1 cellular context compared by ENCODE assay signal in the genomic region with DNA sequence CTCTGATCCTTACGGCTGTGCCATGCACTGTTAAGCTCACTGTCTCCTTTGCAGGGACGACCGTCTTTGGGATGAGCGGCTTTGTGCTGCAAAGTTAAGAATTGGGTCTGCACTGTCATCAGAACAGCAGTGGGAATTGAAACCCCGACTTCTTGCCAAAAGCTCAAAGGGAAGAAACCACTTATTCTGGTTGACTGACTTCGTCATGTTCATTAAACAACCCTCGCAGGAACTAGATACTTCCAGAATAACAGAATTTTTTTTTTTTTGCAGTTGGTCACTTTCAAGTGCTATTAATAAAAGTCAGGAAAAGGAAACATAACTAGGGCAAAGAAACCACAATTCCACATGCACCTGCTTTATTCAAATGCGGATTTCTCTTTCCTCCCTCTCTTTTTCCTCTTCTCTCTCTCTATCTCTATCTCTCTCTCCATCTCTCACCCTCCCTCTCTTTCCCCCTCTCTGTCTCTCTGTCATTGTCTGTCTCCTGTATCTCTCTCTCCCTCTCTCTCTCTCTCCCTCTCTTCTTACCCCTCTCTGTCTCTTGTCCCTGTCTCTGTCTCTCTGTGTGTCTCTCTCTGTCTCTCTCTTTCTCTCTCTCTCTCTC.
TF ChIP-seq lines count a peak whose summit lies in the region.

No MANE protein-coding gene starts in this region.

TF ChIP-seq in GM12878, 131 proteins besides CTCF, POLR2A, EP300 and RAD21 (continued from another document and continues in another):
- peak; percentile 84 for TF ChIP-seq MLLT1 (IDR thresholded peaks at IDR 0.05)
- no peak for TF ChIP-seq NFYA (IDR thresholded peaks at IDR 0.05; ENCODE audit: borderline replicate concordance, low read depth, low read length)
- peak; percentile 87; the same call in 1 of the 2 replicates for TF ChIP-seq ZNF217 (IDR thresholded peaks at IDR 0.05)
- TF ChIP-seq MYB (IDR thresholded peaks at IDR 0.05; ENCODE audit: borderline replicate concordance, low read depth, low read length), result peak; percentile 65; the same call in 1 of the 2 replicates
- TF ChIP-seq ZNF592 (IDR thresholded peaks at IDR 0.05), result no peak
- peak; percentile 91 for TF ChIP-seq ZNF384 (IDR thresholded peaks at IDR 0.05; ENCODE audit: borderline replicate concordance, low read depth, low read length)
- no peak for TF ChIP-seq TAF1 (IDR thresholded peaks at IDR 0.05; ENCODE audit: borderline replicate concordance, low read depth, low read length)
- TF ChIP-seq ATF2 (IDR thresholded peaks at IDR 0.05; ENCODE audit: low read length), result peak; percentile 51; the same call in 1 of the 2 replicates
- TF ChIP-seq CHD4 (IDR thresholded peaks at IDR 0.05), result no peak
- TF ChIP-seq NFXL1 (IDR thresholded peaks at IDR 0.05; ENCODE audit: borderline replicate concordance), result no peak
- peak; percentile 93 for TF ChIP-seq HDGF (IDR thresholded peaks at IDR 0.05)
- TF ChIP-seq, protein P1, sequence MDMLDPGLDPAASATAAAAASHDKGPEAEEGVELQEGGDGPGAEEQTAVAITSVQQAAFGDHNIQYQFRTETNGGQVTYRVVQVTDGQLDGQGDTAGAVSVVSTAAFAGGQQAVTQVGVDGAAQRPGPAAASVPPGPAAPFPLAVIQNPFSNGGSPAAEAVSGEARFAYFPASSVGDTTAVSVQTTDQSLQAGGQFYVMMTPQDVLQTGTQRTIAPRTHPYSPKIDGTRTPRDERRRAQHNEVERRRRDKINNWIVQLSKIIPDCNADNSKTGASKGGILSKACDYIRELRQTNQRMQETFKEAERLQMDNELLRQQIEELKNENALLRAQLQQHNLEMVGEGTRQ (IDR thresholded peaks at IDR 0.05; ENCODE audit: borderline replicate concordance, low read depth, low read length), result no peak
- TF ChIP-seq E2F4 (IDR thresholded peaks at IDR 0.05; ENCODE audit: low read depth, low read length), result no peak
- no peak for TF ChIP-seq RCOR1 (conservative IDR thresholded peaks at IDR 0.05; ENCODE audit: low read depth, low read length)
- no peak for TF ChIP-seq ATF3 (IDR thresholded peaks at IDR 0.05; ENCODE audit: borderline replicate concordance, extremely low read depth, low read depth, low read length)
- TF ChIP-seq RB1 (IDR thresholded peaks at IDR 0.05; ENCODE audit: borderline replicate concordance), result no peak
- peak; percentile 27; the same call in 1 of the 2 replicates for TF ChIP-seq TCF7 (IDR thresholded peaks at IDR 0.05; ENCODE audit: borderline replicate concordance)
- TF ChIP-seq, protein P2, sequence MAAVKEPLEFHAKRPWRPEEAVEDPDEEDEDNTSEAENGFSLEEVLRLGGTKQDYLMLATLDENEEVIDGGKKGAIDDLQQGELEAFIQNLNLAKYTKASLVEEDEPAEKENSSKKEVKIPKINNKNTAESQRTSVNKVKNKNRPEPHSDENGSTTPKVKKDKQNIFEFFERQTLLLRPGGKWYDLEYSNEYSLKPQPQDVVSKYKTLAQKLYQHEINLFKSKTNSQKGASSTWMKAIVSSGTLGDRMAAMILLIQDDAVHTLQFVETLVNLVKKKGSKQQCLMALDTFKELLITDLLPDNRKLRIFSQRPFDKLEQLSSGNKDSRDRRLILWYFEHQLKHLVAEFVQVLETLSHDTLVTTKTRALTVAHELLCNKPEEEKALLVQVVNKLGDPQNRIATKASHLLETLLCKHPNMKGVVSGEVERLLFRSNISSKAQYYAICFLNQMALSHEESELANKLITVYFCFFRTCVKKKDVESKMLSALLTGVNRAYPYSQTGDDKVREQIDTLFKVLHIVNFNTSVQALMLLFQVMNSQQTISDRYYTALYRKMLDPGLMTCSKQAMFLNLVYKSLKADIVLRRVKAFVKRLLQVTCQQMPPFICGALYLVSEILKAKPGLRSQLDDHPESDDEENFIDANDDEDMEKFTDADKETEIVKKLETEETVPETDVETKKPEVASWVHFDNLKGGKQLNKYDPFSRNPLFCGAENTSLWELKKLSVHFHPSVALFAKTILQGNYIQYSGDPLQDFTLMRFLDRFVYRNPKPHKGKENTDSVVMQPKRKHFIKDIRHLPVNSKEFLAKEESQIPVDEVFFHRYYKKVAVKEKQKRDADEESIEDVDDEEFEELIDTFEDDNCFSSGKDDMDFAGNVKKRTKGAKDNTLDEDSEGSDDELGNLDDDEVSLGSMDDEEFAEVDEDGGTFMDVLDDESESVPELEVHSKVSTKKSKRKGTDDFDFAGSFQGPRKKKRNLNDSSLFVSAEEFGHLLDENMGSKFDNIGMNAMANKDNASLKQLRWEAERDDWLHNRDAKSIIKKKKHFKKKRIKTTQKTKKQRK (IDR thresholded peaks at IDR 0.05; ENCODE audit: low read depth, low read length), result no peak
- peak; percentile 34 for TF ChIP-seq RELA (IDR thresholded peaks at IDR 0.05; ENCODE audit: borderline replicate concordance, partially characterized antibody)
- TF ChIP-seq MXI1 (IDR thresholded peaks at IDR 0.05; ENCODE audit: low read depth, low read length), result 0 out of 2 replicates have a peak, but pooled peaks have one; percentile 39
- peak; percentile 50 to 78 for TF ChIP-seq BHLHE40 (IDR thresholded peaks at IDR 0.05; ENCODE audit: borderline replicate concordance in 1 of 2, low read depth in 2 of 2, low read length in 1 of 2)
- TF ChIP-seq SMC3 (IDR thresholded peaks at IDR 0.05; ENCODE audit: borderline replicate concordance, low read length), result no peak; the same call in 1 of the 2 replicates
- TF ChIP-seq DPF2 (IDR thresholded peaks at IDR 0.05), result peak; percentile 78
- no peak for TF ChIP-seq FOS (IDR thresholded peaks at IDR 0.05; ENCODE audit: borderline replicate concordance, extremely low read depth, insufficient read length)
- TF ChIP-seq CEBPB (IDR thresholded peaks at IDR 0.05; ENCODE audit: borderline replicate concordance in 1 of 2, low read depth in 2 of 2, low read length in 2 of 2), result peak in 1 of 2 experiments; percentile 41; a peak in 1 of 4 replicates
- peak; percentile 95 for TF ChIP-seq MTA2 (IDR thresholded peaks at IDR 0.05; ENCODE audit: low read depth)
- TF ChIP-seq, protein P3, sequence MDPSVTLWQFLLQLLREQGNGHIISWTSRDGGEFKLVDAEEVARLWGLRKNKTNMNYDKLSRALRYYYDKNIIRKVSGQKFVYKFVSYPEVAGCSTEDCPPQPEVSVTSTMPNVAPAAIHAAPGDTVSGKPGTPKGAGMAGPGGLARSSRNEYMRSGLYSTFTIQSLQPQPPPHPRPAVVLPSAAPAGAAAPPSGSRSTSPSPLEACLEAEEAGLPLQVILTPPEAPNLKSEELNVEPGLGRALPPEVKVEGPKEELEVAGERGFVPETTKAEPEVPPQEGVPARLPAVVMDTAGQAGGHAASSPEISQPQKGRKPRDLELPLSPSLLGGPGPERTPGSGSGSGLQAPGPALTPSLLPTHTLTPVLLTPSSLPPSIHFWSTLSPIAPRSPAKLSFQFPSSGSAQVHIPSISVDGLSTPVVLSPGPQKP (IDR thresholded peaks at IDR 0.05; ENCODE audit: low read depth, low read length), result no peak
- no peak for TF ChIP-seq EZH2 (IDR thresholded peaks at IDR 0.05; ENCODE audit: borderline replicate concordance, control insufficient read depth, low read depth, low read length)
- TF ChIP-seq CBFB (IDR thresholded peaks at IDR 0.05; ENCODE audit: low read depth), result no peak
- peak; percentile 8; the same call in 1 of the 2 replicates for TF ChIP-seq RAD51 (IDR thresholded peaks at IDR 0.05)
- TF ChIP-seq, protein P4, sequence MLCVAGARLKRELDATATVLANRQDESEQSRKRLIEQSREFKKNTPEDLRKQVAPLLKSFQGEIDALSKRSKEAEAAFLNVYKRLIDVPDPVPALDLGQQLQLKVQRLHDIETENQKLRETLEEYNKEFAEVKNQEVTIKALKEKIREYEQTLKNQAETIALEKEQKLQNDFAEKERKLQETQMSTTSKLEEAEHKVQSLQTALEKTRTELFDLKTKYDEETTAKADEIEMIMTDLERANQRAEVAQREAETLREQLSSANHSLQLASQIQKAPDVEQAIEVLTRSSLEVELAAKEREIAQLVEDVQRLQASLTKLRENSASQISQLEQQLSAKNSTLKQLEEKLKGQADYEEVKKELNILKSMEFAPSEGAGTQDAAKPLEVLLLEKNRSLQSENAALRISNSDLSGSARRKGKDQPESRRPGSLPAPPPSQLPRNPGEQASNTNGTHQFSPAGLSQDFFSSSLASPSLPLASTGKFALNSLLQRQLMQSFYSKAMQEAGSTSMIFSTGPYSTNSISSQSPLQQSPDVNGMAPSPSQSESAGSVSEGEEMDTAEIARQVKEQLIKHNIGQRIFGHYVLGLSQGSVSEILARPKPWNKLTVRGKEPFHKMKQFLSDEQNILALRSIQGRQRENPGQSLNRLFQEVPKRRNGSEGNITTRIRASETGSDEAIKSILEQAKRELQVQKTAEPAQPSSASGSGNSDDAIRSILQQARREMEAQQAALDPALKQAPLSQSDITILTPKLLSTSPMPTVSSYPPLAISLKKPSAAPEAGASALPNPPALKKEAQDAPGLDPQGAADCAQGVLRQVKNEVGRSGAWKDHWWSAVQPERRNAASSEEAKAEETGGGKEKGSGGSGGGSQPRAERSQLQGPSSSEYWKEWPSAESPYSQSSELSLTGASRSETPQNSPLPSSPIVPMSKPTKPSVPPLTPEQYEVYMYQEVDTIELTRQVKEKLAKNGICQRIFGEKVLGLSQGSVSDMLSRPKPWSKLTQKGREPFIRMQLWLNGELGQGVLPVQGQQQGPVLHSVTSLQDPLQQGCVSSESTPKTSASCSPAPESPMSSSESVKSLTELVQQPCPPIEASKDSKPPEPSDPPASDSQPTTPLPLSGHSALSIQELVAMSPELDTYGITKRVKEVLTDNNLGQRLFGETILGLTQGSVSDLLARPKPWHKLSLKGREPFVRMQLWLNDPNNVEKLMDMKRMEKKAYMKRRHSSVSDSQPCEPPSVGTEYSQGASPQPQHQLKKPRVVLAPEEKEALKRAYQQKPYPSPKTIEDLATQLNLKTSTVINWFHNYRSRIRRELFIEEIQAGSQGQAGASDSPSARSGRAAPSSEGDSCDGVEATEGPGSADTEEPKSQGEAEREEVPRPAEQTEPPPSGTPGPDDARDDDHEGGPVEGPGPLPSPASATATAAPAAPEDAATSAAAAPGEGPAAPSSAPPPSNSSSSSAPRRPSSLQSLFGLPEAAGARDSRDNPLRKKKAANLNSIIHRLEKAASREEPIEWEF (IDR thresholded peaks at IDR 0.05; ENCODE audit: insufficient replicate concordance, low read depth, low read length), result peak; percentile 43
